8 cellular contexts compared by ENCODE assay signal in the genomic region with DNA sequence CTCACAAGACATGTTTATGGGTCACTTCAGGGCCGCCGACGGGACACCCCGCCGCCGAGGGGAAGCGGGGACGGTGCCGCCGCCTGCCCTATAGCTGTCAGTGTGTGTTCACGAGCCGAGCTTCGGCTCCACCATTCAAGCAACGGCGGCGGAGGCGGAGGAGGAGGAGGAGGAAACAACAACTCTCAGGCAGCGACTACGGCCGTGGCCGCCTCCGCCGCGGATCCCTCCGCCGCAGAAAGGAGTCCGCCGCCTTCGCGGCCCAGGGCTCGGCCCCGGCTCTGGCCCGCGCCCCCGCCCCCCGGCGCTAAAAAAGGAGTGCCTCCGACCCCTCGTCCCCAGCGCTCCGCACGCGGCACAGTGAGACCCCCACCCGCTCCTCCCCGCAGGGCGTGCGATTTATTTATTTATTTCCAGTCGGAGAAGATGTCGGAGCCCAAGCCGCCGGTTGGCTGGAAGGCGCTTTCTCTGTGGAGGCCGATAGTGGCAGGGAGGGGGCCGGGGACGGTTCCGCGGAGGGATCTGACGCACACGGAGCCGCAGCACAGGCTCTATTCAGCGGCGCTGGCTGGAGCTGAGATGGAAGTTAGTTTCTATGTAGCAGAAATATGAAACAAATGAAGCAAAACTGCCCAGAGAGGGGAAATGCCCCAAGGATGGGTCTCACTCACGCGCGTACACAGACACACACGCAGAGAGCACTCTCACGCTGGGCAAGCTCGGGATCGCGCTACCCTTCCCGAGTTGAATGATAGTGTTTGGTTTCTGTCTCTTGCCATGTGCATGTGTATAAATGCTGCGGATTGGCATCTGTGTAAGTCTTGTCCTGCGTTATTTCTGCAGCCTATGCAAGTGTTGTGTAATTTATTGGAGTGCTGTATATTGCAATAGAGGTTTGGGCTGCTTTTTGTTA. TPM values are rescaled to one million over a fixed set of nuclear protein-coding genes. Genes with fewer than 3 reads are reported as not detected.
A peak's percentile ranks its signal among the peaks of the same experiment; 100 is the strongest.
DNase-seq lines count a peak whose midpoint lies in the region; ATAC-seq, FAIRE-seq and TF ChIP-seq lines count a peak whose summit lies in the region.

TSS of gene PHIP (minus strand) at position 198 of the 913 bp plus-strand sequence. CDS start at position 12, 186 bp downstream.

- 1% methylated on average over 66 to 73 of the region's 73 CpGs for WGBS in pancreas, 2 donors
- WGBS in thyroid gland, 2 donors: 0% methylated on average over 44 to 56 of the region's 73 CpGs

- intact Hi-C loops in Right ventricle myocardium inferior (cut with DNase I) (loop anchor here (1.0 to 10.0 kb wide), 3 partner anchors 156 to 459 kb away; partner anchors contain the start of genes HMGN3, IRAK1BP1 and LCA5), pancreas (cut with DNase I) (no loop called here), thyroid gland (cut with DNase I) (no loop called here)

- peak within 1 kb of the TSS; percentile 89 for H3K4me3 Mint-ChIP-seq in activated naive CD8-positive, alpha-beta T cell treated with anti-CD3 and anti-CD28 coated beads, Interleukin-2, amount 10 ng/mL, durations not matched to agents 7 days and 5 days

- peak within 1 kb of the TSS; percentile 91 for H3K4me2 ChIP-seq in SU-DHL-6 (ENCODE audit: low read depth, low read length, poor library complexity, severe bottlenecking)

- DNase-seq in NCI-H1417 (lab: John Stamatoyannopoulos, UW) (peak; percentile 95 to 100 (median 99)), Right ventricle myocardium inferior (ENCODE audit: missing footprints) (peak; percentile 97), pancreas (peak; percentile 87 to 95 (median 92)), thyroid gland (peak; percentile 91 to 93)
- DNase-seq in activated naive CD8-positive, alpha-beta T cell treated with anti-CD3 and anti-CD28 coated beads, Interleukin-2, amount 10 ng/mL, durations not matched to agents 7 days and 5 days: peak; percentile 92

- no peak for FAIRE-seq in pancreas (lab: Jason Lieb, UNC)

- H3K36me3 ChIP-seq in SU-DHL-6 (ENCODE audit: low read length): peaks cover 19% of the 10 kb centered on the region
- H3K36me3 ChIP-seq in pancreas: no peaks in the 10 kb centered on the region
- no peaks in the 10 kb centered on the region for H3K36me3 ChIP-seq in thyroid gland

- no peaks in the 10 kb centered on the region for H3K9me2 ChIP-seq in SU-DHL-6 (replicated peaks; ENCODE audit: insufficient read depth, low read length)

- H3K27ac ChIP-seq in SU-DHL-6 (ENCODE audit: low read depth, low read length) (peak within 1 kb of the TSS; percentile 89), pancreas (peak within 1 kb of the TSS; percentile 94 to 99 (median 98)), thyroid gland (peak within 1 kb of the TSS; percentile 98 to 99 (median 98))

- peaks cover 38% of the 10 kb centered on the region for H3K79me2 ChIP-seq in SU-DHL-6 (ENCODE audit: insufficient read depth, low read length)

- H3K4me1 Mint-ChIP-seq in activated naive CD8-positive, alpha-beta T cell treated with anti-CD3 and anti-CD28 coated beads, Interleukin-2, amount 10 ng/mL, durations not matched to agents 7 days and 5 days: peaks cover 19% of the 10 kb centered on the region

- H3K36me3 Mint-ChIP-seq in activated naive CD8-positive, alpha-beta T cell treated with anti-CD3 and anti-CD28 coated beads, Interleukin-2, amount 10 ng/mL, durations not matched to agents 7 days and 5 days: peaks cover 10% of the 10 kb centered on the region

- no peaks in the 10 kb centered on the region for H3K9me3 Mint-ChIP-seq in activated naive CD8-positive, alpha-beta T cell treated with anti-CD3 and anti-CD28 coated beads, Interleukin-2, amount 10 ng/mL, durations not matched to agents 7 days and 5 days

- peaks cover 13% of the 10 kb centered on the region for H4K20me1 ChIP-seq in SU-DHL-6 (ENCODE audit: low read depth, low read length)

- H3K4me3 ChIP-seq in GM12875 (ENCODE audit: low read depth, low read length): peak within 1 kb of the TSS; percentile 78
- H3K4me3 ChIP-seq in SU-DHL-6 (ENCODE audit: insufficient read depth, low read length, poor library complexity, severe bottlenecking): peak within 1 kb of the TSS; percentile 92
- peak within 1 kb of the TSS; percentile 80 to 92 (median 84) for H3K4me3 ChIP-seq in pancreas
- peak within 1 kb of the TSS; percentile 47 to 89 (median 86) for H3K4me3 ChIP-seq in thyroid gland (replicated peaks in 1 of 3)

- H3K27ac Mint-ChIP-seq in activated naive CD8-positive, alpha-beta T cell treated with anti-CD3 and anti-CD28 coated beads, Interleukin-2, amount 10 ng/mL, durations not matched to agents 7 days and 5 days: peak within 1 kb of the TSS; percentile 98

- POLR2A ChIA-PET in activated naive CD8-positive, alpha-beta T cell treated with anti-CD3 and anti-CD28 coated beads, Interleukin-2, amount 10 ng/mL, durations not matched to agents 7 days and 5 days (lab: Charles Lee): interaction anchor here (0.7 to 3.0 kb wide), 12 partner anchors 9 to 459 kb away, joined by 3 to 14 read pairs (median 4); partner anchors contain the start of genes HMGN3, IRAK1BP1 and LCA5

- H3K9me3 ChIP-seq in SU-DHL-6 (ENCODE audit: insufficient read depth, low read length) (no peaks in the 10 kb centered on the region), pancreas (no peaks in the 10 kb centered on the region), thyroid gland (no peaks in the 10 kb centered on the region)

- peak within 1 kb of the TSS; percentile 94 for H2AFZ ChIP-seq in SU-DHL-6 (ENCODE audit: low read depth, low read length, severe bottlenecking)

- H3K9ac ChIP-seq in SU-DHL-6 (ENCODE audit: low read length): peak within 1 kb of the TSS; percentile 82

- H3K4me1 ChIP-seq in pancreas (peaks cover 3 to 27% (median 26%) of the 10 kb centered on the region in 3 donors), thyroid gland (peaks cover 12 to 13% of the 10 kb centered on the region in 2 donors)

- no peak for TF ChIP-seq CTCF in GM12875 (IDR thresholded peaks at IDR 0.05; ENCODE audit: borderline replicate concordance, insufficient read depth, low read depth, low read length)
- TF ChIP-seq CTCF in SU-DHL-6 (IDR thresholded peaks at IDR 0.05; ENCODE audit: insufficient read depth, low read length, poor library complexity, severe bottlenecking): no peak
- TF ChIP-seq CTCF in pancreas (IDR thresholded peaks at IDR 0.05): no peak
- TF ChIP-seq CTCF in thyroid gland (IDR thresholded peaks at IDR 0.05): peak in 1 of 6 experiments; percentile 2

- TF ChIP-seq POLR2A in thyroid gland (IDR thresholded peaks at IDR 0.05): peak in 1 of 2 donors; percentile 68

- ATAC-seq in HG02763 (IDR thresholded peaks at IDR 0.05; ENCODE audit: unreplicated experiment) (peak; percentile 61), Right ventricle myocardium inferior (peak; percentile 95), pancreas (peak; percentile 88 to 94 (median 90))
- ATAC-seq in activated naive CD8-positive, alpha-beta T cell treated with anti-CD3 and anti-CD28 coated beads, Interleukin-2, amount 10 ng/mL, durations not matched to agents 7 days and 5 days (ENCODE audit: low read depth): peak; percentile 86

- H3F3A ChIP-seq in SU-DHL-6 (ENCODE audit: insufficient read depth): no peaks in the 10 kb centered on the region; the same call in 1 of the 2 replicates

- H3K27me3 ChIP-seq in SU-DHL-6 (ENCODE audit: low read length): no peaks in the 10 kb centered on the region
- H3K27me3 ChIP-seq in pancreas: no peaks in the 10 kb centered on the region
- H3K27me3 ChIP-seq in thyroid gland: no peaks in the 10 kb centered on the region

- H3K27me3 Mint-ChIP-seq in activated naive CD8-positive, alpha-beta T cell treated with anti-CD3 and anti-CD28 coated beads, Interleukin-2, amount 10 ng/mL, durations not matched to agents 7 days and 5 days: peaks cover 17% of the 10 kb centered on the region

RNA-seq across cellular contexts. Expression of gene PHIP, which starts in this region (rescaled TPM):
- total RNA-seq in activated naive CD8-positive, alpha-beta T cell treated with anti-CD3 and anti-CD28 coated beads, Interleukin-2, amount 10 ng/mL, durations not matched to agents 7 days and 5 days: 10 to 100 TPM; 33.2 to 34.3 TPM
- total RNA-seq in Right ventricle myocardium inferior (13.8 TPM), pancreas (10 to 100 TPM in 5 of 6 donors, 1 to 10 TPM in 1; 8.9 to 17.9 (median 11.6) TPM), thyroid gland (10 to 100 TPM; 28.0 to 45.9 (median 35.4) TPM)
- polyA plus RNA-seq in pancreas: 10 to 100 TPM in 1 of 2 donors, 1 to 10 TPM in 1; 8.3 to 11.2 TPM

Comparison
In these comparisons a context has a peak if more than half of its experiments do, and no peak if none do; other contexts are left out.
1. Peak in every context shown above with its lines: DNase-seq, ATAC-seq, H3K4me3 ChIP-seq and H3K27ac ChIP-seq.